In the genomic region with DNA sequence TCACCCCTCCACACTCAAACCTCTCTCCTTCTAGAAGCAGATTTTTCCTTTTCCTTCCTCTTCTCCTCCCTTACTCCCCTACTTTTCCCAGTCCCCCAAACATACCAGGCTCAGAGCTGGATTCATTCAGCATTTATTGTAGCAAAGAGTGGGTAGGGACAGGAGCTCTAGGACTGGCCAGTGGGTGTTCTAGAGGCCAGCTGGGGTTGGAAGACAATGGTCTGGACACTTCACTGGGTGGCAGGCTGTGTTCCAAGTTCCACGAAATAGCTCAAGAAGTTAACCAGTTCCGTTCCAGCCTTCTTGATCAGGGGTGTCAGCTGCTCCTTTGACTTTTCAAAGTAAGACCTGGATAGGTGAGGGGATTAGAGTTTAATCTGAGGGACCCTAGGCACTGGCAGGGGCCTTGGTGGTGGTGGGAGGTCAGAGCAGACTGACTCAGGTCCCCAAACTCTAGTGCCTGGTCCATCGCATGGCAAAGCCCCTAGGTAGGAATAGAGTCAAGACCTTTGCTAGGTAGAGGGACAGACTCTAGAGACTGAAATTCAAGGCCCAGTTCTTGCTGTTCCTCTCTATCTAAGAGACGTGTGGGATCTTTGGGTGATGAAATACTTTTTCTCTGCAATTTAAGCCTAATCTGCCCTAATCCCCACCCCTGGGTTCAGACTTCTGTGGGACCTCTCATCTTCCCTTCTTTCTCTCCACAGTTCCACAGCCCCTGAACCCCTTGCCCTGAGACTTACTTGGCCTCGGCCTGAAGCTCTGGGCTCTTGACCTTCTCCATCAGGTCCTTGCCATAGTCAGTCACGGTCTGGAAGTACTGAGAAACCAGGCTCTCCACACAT, we compare ENCODE assay signal across 23 cellular contexts. TPM values are rescaled to one million over a fixed set of nuclear protein-coding genes. Genes with fewer than 3 reads are reported as not detected.
"Had no signal": no experiment of that assay in that cellular context is flagged by ENCODE, and none has a peak within 500 bp of the region (broad histone marks: within the 10 kb centered on the region; RNA-seq: fewer than 3 reads in every experiment).

No MANE protein-coding gene starts in this region.

- H3K9me3 Mint-ChIP-seq: activated T-cell treated with anti-CD3 and anti-CD28 coated beads, Interleukin-2, amount 50 U/mL, for 24 hours; effector memory CD8-positive, alpha-beta T cell; mesothelial cell of epicardium; stimulated activated naive B cell treated with anti-CD40 and anti-IgM and Interleukin-4, amounts not matched to agents 10 μg/mL and 1 μg/mL and 100 μg/mL, for 72 hours had no signal

- ATAC-seq: activated CD8-positive, alpha-beta memory T cell treated with anti-CD3 and anti-CD28 coated beads, Interleukin-2, amount 10 ng/mL, durations not matched to agents 7 days and 5 days; effector memory CD8-positive, alpha-beta T cell; left colon; stimulated activated naive B cell treated with anti-CD40 and anti-IgM and Interleukin-4, amounts not matched to agents 10 μg/mL and 1 μg/mL and 100 μg/mL, for 72 hours had no signal

- H3K27ac ChIP-seq: parathyroid adenoma, thyroid gland had no signal

- H3K36me3 ChIP-seq: thyroid gland had no signal

- H3K27me3 ChIP-seq: thyroid gland had no signal

- H3K79me2 ChIP-seq: parathyroid adenoma had no signal

- H3K4me3 Mint-ChIP-seq: activated CD8-positive, alpha-beta memory T cell treated with anti-CD3 and anti-CD28 coated beads, Interleukin-2, amount 10 ng/mL, durations not matched to agents 7 days and 5 days; activated T-cell treated with anti-CD3 and anti-CD28 coated beads, Interleukin-2, amount 50 U/mL, for 24 hours; effector memory CD8-positive, alpha-beta T cell; mesothelial cell of epicardium; stimulated activated naive B cell treated with anti-CD40 and anti-IgM and Interleukin-4, amounts not matched to agents 10 μg/mL and 1 μg/mL and 100 μg/mL, for 72 hours had no signal

- H3K27ac Mint-ChIP-seq: activated CD8-positive, alpha-beta memory T cell treated with anti-CD3 and anti-CD28 coated beads, Interleukin-2, amount 10 ng/mL, durations not matched to agents 7 days and 5 days; mesothelial cell of epicardium; stimulated activated naive B cell treated with anti-CD40 and anti-IgM and Interleukin-4, amounts not matched to agents 10 μg/mL and 1 μg/mL and 100 μg/mL, for 72 hours had no signal

- H3K9ac ChIP-seq: parathyroid adenoma had no signal

- FAIRE-seq: frontal cortex, urothelium cell line had no signal

- H3K4me3 ChIP-seq: lung, thyroid gland had no signal

- H3K36me3 Mint-ChIP-seq: activated CD8-positive, alpha-beta memory T cell treated with anti-CD3 and anti-CD28 coated beads, Interleukin-2, amount 10 ng/mL, durations not matched to agents 7 days and 5 days; mesothelial cell of epicardium had no signal

- H3K27me3 Mint-ChIP-seq: activated CD8-positive, alpha-beta memory T cell treated with anti-CD3 and anti-CD28 coated beads, Interleukin-2, amount 10 ng/mL, durations not matched to agents 7 days and 5 days; activated T-cell treated with anti-CD3 and anti-CD28 coated beads, Interleukin-2, amount 50 U/mL, for 24 hours had no signal

- DNase-seq: activated CD4-positive, alpha-beta T cell treated with anti-CD3 and anti-CD28 coated beads for 1 hour; activated CD4-positive, alpha-beta T cell treated with anti-CD3 and anti-CD28 coated beads, Interleukin-2, amount 50 U/mL, for 4 hours; activated CD8-positive, alpha-beta memory T cell treated with anti-CD3 and anti-CD28 coated beads, Interleukin-2, amount 10 ng/mL, durations not matched to agents 7 days and 5 days; activated effector memory CD4-positive, alpha-beta T cell treated with Interleukin-2 at 50 U/mL for 16 hours; activated T-cell treated with anti-CD3 and anti-CD28 coated beads, Interleukin-2, amount 50 U/mL, for 24 hours; effector memory CD8-positive, alpha-beta T cell; head of caudate nucleus; left colon; stimulated activated CD4-positive, alpha-beta T cell treated with anti-CD3 and anti-CD28 coated beads, Interleukin-15, amount 100 ng/mL, for 24 hours; stimulated activated CD4-positive, alpha-beta T cell treated with anti-CD3 and anti-CD28 coated beads, Interleukin-4, amount 100 ng/mL, for 1 hour; stimulated activated naive B cell treated with anti-CD40 and anti-IgM and Interleukin-4, amounts not matched to agents 10 μg/mL and 1 μg/mL and 100 μg/mL, for 72 hours; SW 1271; thyroid gland had no signal

- H2AFZ ChIP-seq: parathyroid adenoma had no signal

- H3K9me3 ChIP-seq: thyroid gland had no signal

RNA-seq across cellular contexts. Expression of a gene that starts 1.0 kb away (rescaled TPM):
- total RNA-seq: activated CD8-positive, alpha-beta memory T cell treated with anti-CD3 and anti-CD28 coated beads, Interleukin-2, amount 10 ng/mL, durations not matched to agents 7 days and 5 days; aorta; epithelial cell of proximal tubule; frontal cortex; left colon; mesothelial cell of epicardium; myocyte; renal cortical epithelial cell; thyroid gland had no signal

RNA-seq across cellular contexts. Expression of a gene that starts 7.3 kb away (rescaled TPM):
- total RNA-seq: epithelial cell of proximal tubule, myocyte, renal cortical epithelial cell had no signal

RNA-seq across cellular contexts. Expression of a gene that starts 15.6 kb away (rescaled TPM):
- total RNA-seq: activated CD8-positive, alpha-beta memory T cell treated with anti-CD3 and anti-CD28 coated beads, Interleukin-2, amount 10 ng/mL, durations not matched to agents 7 days and 5 days; aorta; epithelial cell of proximal tubule; frontal cortex; lung; mesothelial cell of epicardium; myocyte; renal cortical epithelial cell; skeletal muscle tissue; thyroid gland had no signal
- polyA plus RNA-seq: aorta had no signal
